In the genomic region with DNA sequence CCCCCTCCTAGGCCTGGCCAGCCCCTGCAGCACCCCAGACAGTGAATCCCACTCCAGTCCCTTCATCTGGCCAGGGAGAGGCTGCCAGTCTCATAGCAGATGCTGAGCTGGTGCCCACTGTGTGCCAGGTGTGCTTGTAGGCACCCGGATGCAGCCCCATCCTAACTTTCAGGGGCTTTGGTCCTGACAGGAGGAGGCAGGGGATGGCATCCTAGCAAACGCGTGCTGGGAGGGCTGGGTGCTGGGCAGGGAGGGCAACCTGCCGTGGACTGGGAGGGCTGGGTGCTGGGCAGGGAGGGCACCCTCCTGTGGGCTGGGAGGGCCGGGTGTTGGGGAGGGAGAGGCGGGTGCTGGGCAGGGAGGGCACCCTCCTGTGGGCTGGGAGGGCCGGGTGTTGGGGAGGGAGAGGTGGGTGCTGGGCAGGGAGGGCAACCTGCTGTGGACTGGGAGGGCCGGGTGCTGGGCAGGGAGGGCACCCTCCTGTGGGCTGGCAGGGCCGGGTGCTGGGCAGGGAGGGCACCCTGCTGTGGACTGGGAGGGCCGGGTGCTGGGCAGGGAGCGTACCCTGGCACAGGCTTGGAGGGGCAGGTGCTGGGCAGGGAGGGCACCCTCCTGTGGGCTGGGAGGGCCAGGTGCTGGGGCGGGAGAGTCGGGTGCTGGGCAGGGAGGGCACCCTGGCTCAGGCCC, we compare ENCODE assay signal across 20 cellular contexts. TPM values are rescaled to one million over a fixed set of nuclear protein-coding genes. Genes with fewer than 3 reads are reported as not detected.
A peak's percentile ranks its signal among the peaks of the same experiment; 100 is the strongest.
DNase-seq lines count a peak whose midpoint lies in the region; ATAC-seq and TF ChIP-seq lines count a peak whose summit lies in the region.
"Had no signal": no experiment of that assay in that cellular context is flagged by ENCODE, and none has a peak within 500 bp of the region (broad histone marks: within the 10 kb centered on the region; RNA-seq: fewer than 3 reads in every experiment).

No MANE protein-coding gene starts in this region.

- TF ChIP-seq EP300 in Ishikawa (IDR thresholded peaks at IDR 0.05; ENCODE audit: borderline replicate concordance) (peak; percentile 64), ovary (IDR thresholded peaks at IDR 0.05) (no peak), transverse colon (IDR thresholded peaks at IDR 0.05; ENCODE audit: low read depth) (no peak)

- H3K9me3 Mint-ChIP-seq in CD14-positive monocyte: peaks cover 0 to 4% (median 0%) of the 10 kb centered on the region in 7 donors
- no peaks in the 10 kb centered on the region for H3K9me3 Mint-ChIP-seq in stimulated activated effector memory CD8-positive, alpha-beta T cell treated with anti-CD3 and anti-CD28 coated beads, Interleukin-12 subunit alpha, Interleukin-12 subunit beta, amount 100 ng/mL, for 72 hours
- H3K9me3 Mint-ChIP-seq: T-helper 1 cell treated with Interleukin-12 subunit alpha and Interleukin-12 subunit beta and Interleukin-4 antibody, amounts not matched to agents 30 μg/mL and 1 μg/mL, for 36 hours had no signal

- H3K9me3 ChIP-seq in left ventricle myocardium inferior (replicated peaks) (no peaks in the 10 kb centered on the region), ovary (no peaks in the 10 kb centered on the region), transverse colon (no peaks in the 10 kb centered on the region)

- 79 to 96% (median 87%) methylated on average over 8 to 12 of the region's 13 CpGs for WGBS in ovary, 3 donors
- WGBS in transverse colon (ENCODE audit: low coverage in 1 of 2), 2 donors: 56% methylated on average over 3 of the region's 13 CpGs; no CpG with 5 or more reads in 1 of the 2 donors

- peaks cover 2 to 5% (median 4%) of the 10 kb centered on the region in 3 donors for H3K27me3 Mint-ChIP-seq in CD14-positive monocyte (ENCODE audit: low read depth in 3 of 3)
- H3K27me3 Mint-ChIP-seq: naive B cell had no signal

- intact Hi-C loops in CD14-positive monocyte (cut with micrococcal nuclease): no loop called here
- intact Hi-C loops in left ventricle myocardium inferior (cut with micrococcal nuclease): no loop called here
- intact Hi-C loops in ovary (cut with DNase I): no loop called here
- intact Hi-C loops in transverse colon (cut with DNase I; ENCODE audit: low total_unique reads): no loop called here

- peaks cover 4 to 10% of the 10 kb centered on the region in 2 donors for H3K36me3 Mint-ChIP-seq in CD14-positive monocyte
- peaks cover 24% of the 10 kb centered on the region for H3K36me3 Mint-ChIP-seq in stimulated activated effector memory CD8-positive, alpha-beta T cell treated with anti-CD3 and anti-CD28 coated beads, Interleukin-12 subunit alpha, Interleukin-12 subunit beta, amount 100 ng/mL, for 72 hours
- H3K36me3 Mint-ChIP-seq: naive B cell had no signal

- H3K27me3 ChIP-seq in left ventricle myocardium inferior (ENCODE audit: low read depth) (no peaks in the 10 kb centered on the region), ovary (no peaks in the 10 kb centered on the region), transverse colon (peaks cover 8% of the 10 kb centered on the region)
- H3K27me3 ChIP-seq: hepatocyte had no signal

- H3K27ac ChIP-seq in left ventricle myocardium inferior (replicated peaks) (no peak overlapping the region), ovary (no peak overlapping the region), transverse colon (no peak overlapping the region)
- H3K27ac ChIP-seq: hepatocyte, parathyroid adenoma had no signal

- H3K27ac Mint-ChIP-seq in CD14-positive monocyte: no peak overlapping the region
- H3K27ac Mint-ChIP-seq in stimulated activated effector memory CD8-positive, alpha-beta T cell treated with anti-CD3 and anti-CD28 coated beads, Interleukin-12 subunit alpha, Interleukin-12 subunit beta, amount 100 ng/mL, for 72 hours: no peak overlapping the region

- H3K4me3 ChIP-seq in left ventricle myocardium inferior (no peak overlapping the region), ovary (no peak overlapping the region), transverse colon (no peak overlapping the region)
- H3K4me3 ChIP-seq: hepatocyte had no signal

- in situ Hi-C loops in transverse colon (cut with MboI; ENCODE audit: low pct_ligation_motif_present in 1 of 4, low pct_unique_long_range_greater_than_20kb in 1 of 4, low sequenced_read_pairs in 3 of 4): no loop called here

- DNase-seq in CD14-positive monocyte (ENCODE audit: low spot score) (peak; percentile 42), left ventricle myocardium inferior (peak; percentile 7), ovary (peak in 4 of 5 donors; percentile 6 to 27 (median 17)), transverse colon (no peak)
- no peak for DNase-seq in stimulated activated effector memory CD8-positive, alpha-beta T cell treated with anti-CD3 and anti-CD28 coated beads, Interleukin-12 subunit alpha, Interleukin-12 subunit beta, amount 100 ng/mL, for 72 hours (ENCODE audit: low spot score in 2 of 2)
- DNase-seq: activated CD4-positive, alpha-beta T cell treated with anti-CD3 and anti-CD28 coated beads, Interleukin-2, amount 50 U/mL, for 4 hours; activated naive CD4-positive, alpha-beta T cell treated with Interleukin-2 at 50 U/mL for 16 hours; foreskin fibroblast; HCEC 1CT; mesenchymal stem cell; naive B cell; NCI-H1436; stimulated activated CD4-positive, alpha-beta T cell treated with anti-CD3 and anti-CD28 coated beads, Interleukin-2, amount 100 ng/mL, for 24 hours; stimulated activated naive CD4-positive, alpha-beta T cell treated with Interleukin-2 at 50 U/mL for 16 hours; trophoblast cell had no signal

- no peak overlapping the region for H3K4me3 Mint-ChIP-seq in CD14-positive monocyte
- H3K4me3 Mint-ChIP-seq in stimulated activated effector memory CD8-positive, alpha-beta T cell treated with anti-CD3 and anti-CD28 coated beads, Interleukin-12 subunit alpha, Interleukin-12 subunit beta, amount 100 ng/mL, for 72 hours: no peak overlapping the region
- H3K4me3 Mint-ChIP-seq: naive B cell; T-helper 1 cell treated with Interleukin-12 subunit alpha and Interleukin-12 subunit beta and Interleukin-4 antibody, amounts not matched to agents 30 μg/mL and 1 μg/mL, for 36 hours had no signal

- TF ChIP-seq POLR2A in ovary (IDR thresholded peaks at IDR 0.05) (no peak), transverse colon (IDR thresholded peaks at IDR 0.05) (no peak)

- no peak for TF ChIP-seq RAD21 in Ishikawa (IDR thresholded peaks at IDR 0.05; ENCODE audit: low read depth)

- H3K4me1 Mint-ChIP-seq in CD14-positive monocyte: peaks cover 5% of the 10 kb centered on the region
- peaks cover 14% of the 10 kb centered on the region for H3K4me1 Mint-ChIP-seq in stimulated activated effector memory CD8-positive, alpha-beta T cell treated with anti-CD3 and anti-CD28 coated beads, Interleukin-12 subunit alpha, Interleukin-12 subunit beta, amount 100 ng/mL, for 72 hours

- H3K36me3 ChIP-seq in left ventricle myocardium inferior (peaks cover 49% of the 10 kb centered on the region), ovary (no peaks in the 10 kb centered on the region), transverse colon (no peaks in the 10 kb centered on the region)

- H3K4me1 ChIP-seq in left ventricle myocardium inferior (no peaks in the 10 kb centered on the region), ovary (ENCODE audit: insufficient read depth) (no peaks in the 10 kb centered on the region), transverse colon (no peaks in the 10 kb centered on the region)
- H3K4me1 ChIP-seq: parathyroid adenoma had no signal

- ATAC-seq in stimulated activated effector memory CD8-positive, alpha-beta T cell treated with anti-CD3 and anti-CD28 coated beads, Interleukin-12 subunit alpha, Interleukin-12 subunit beta, amount 100 ng/mL, for 72 hours: no peak
- no peak for ATAC-seq in HG03378 (IDR thresholded peaks at IDR 0.05; ENCODE audit: unreplicated experiment)

- TF ChIP-seq CTCF in CD14-positive monocyte (IDR thresholded peaks at IDR 0.05) (no peak), left ventricle myocardium inferior (IDR thresholded peaks at IDR 0.05; ENCODE audit: borderline replicate concordance) (no peak), ovary (IDR thresholded peaks at IDR 0.05) (no peak), transverse colon (IDR thresholded peaks at IDR 0.05) (no peak)

TF ChIP-seq in Ishikawa, 13 proteins besides CTCF, POLR2A, EP300 and RAD21 (continues in another document):
- TF ChIP-seq MAX (IDR thresholded peaks at IDR 0.05) (peak; percentile 13; the same call in 1 of the 2 replicates), FOXM1 (IDR thresholded peaks at IDR 0.05; ENCODE audit: borderline replicate concordance, low read depth) (no peak), NFIC (IDR thresholded peaks at IDR 0.05) (peak; percentile 83), EGR1 (IDR thresholded peaks at IDR 0.05) (no peak), TAF1 (IDR thresholded peaks at IDR 0.05; ENCODE audit: low read depth) (no peak), TCF12 (IDR thresholded peaks at IDR 0.05; ENCODE audit: low read depth) (peak; percentile 85), CREB1 (IDR thresholded peaks at IDR 0.05; ENCODE audit: low read depth) (no peak), YY1 (IDR thresholded peaks at IDR 0.05; ENCODE audit: low read depth) (no peak), TEAD4 (IDR thresholded peaks at IDR 0.05) (no peak; the same call in 1 of the 2 replicates)
- TF ChIP-seq, protein P1, sequence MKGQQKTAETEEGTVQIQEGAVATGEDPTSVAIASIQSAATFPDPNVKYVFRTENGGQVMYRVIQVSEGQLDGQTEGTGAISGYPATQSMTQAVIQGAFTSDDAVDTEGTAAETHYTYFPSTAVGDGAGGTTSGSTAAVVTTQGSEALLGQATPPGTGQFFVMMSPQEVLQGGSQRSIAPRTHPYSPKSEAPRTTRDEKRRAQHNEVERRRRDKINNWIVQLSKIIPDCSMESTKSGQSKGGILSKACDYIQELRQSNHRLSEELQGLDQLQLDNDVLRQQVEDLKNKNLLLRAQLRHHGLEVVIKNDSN (IDR thresholded peaks at IDR 0.05): no peak

RNA-seq across cellular contexts. Expression of gene SLC19A1, which starts 35.3 kb away (rescaled TPM):
- polyA plus RNA-seq in CD14-positive monocyte (10 to 100 TPM; 39.9 to 53.0 TPM), ovary (1 to 10 TPM in 1 of 2 donors, under 1 TPM in 1; 0.88 to 6.9 TPM)
- total RNA-seq in left ventricle myocardium inferior (4.9 TPM), ovary (10 to 100 TPM in 4 of 7 donors, 1 to 10 TPM in 3; 2.4 to 18.2 (median 10.1) TPM), transverse colon (10 to 100 TPM in 3 of 4 donors, 1 to 10 TPM in 1; 8.3 to 24.1 (median 17.3) TPM)

Comparison
In these comparisons a context has a peak if more than half of its experiments do, and no peak if none do; other contexts are left out.
1. DNase-seq: peak in CD14-positive monocyte (single experiment), left ventricle myocardium inferior (single experiment) and ovary (4 of 5); none in stimulated activated effector memory CD8-positive, alpha-beta T cell treated with anti-CD3 and anti-CD28 coated beads, Interleukin-12 subunit alpha, Interleukin-12 subunit beta, amount 100 ng/mL, for 72 hours (0 of 2) and transverse colon (single experiment).